In genomic region chr7:26001662-26002244, GRCh38 we compare ENCODE assay signal across 1 cellular context.
TF ChIP-seq lines count a peak whose summit lies in the region.

No MANE protein-coding gene starts in this region.

TF ChIP-seq in HepG2, 621 proteins besides CTCF, POLR2A, EP300 and RAD21 (continued from another document):
- TF ChIP-seq, protein P1, sequence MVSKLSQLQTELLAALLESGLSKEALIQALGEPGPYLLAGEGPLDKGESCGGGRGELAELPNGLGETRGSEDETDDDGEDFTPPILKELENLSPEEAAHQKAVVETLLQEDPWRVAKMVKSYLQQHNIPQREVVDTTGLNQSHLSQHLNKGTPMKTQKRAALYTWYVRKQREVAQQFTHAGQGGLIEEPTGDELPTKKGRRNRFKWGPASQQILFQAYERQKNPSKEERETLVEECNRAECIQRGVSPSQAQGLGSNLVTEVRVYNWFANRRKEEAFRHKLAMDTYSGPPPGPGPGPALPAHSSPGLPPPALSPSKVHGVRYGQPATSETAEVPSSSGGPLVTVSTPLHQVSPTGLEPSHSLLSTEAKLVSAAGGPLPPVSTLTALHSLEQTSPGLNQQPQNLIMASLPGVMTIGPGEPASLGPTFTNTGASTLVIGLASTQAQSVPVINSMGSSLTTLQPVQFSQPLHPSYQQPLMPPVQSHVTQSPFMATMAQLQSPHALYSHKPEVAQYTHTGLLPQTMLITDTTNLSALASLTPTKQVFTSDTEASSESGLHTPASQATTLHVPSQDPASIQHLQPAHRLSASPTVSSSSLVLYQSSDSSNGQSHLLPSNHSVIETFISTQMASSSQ (IDR thresholded peaks at IDR 0.05; ENCODE audit: low read depth): 0 out of 2 replicates have a peak, but pooled peaks have one; percentile 18
- TF ChIP-seq, protein P1 (CRISPR knock-in tag; IDR thresholded peaks at IDR 0.05; ENCODE audit: borderline replicate concordance): no peak
- no peak for TF ChIP-seq ZNF672 (CRISPR knock-in tag; IDR thresholded peaks at IDR 0.05)
- no peak for TF ChIP-seq YEATS4 (CRISPR knock-in tag; IDR thresholded peaks at IDR 0.05; ENCODE audit: borderline replicate concordance)
- TF ChIP-seq RNF2 (conservative IDR thresholded peaks at IDR 0.05; ENCODE audit: low read depth): no peak
- peak; percentile 96 for TF ChIP-seq SOX5 (CRISPR knock-in tag; IDR thresholded peaks at IDR 0.05; ENCODE audit: borderline replicate concordance)
- no peak for TF ChIP-seq FOXP1 (IDR thresholded peaks at IDR 0.05)
- peak; percentile 82 for TF ChIP-seq FOXP1 (CRISPR knock-in tag; IDR thresholded peaks at IDR 0.05)
- TF ChIP-seq GFI1 (CRISPR knock-in tag; IDR thresholded peaks at IDR 0.05; ENCODE audit: borderline replicate concordance): peak; percentile 61; the same call in 1 of the 2 replicates
- no peak for TF ChIP-seq MXI1 (IDR thresholded peaks at IDR 0.05; ENCODE audit: borderline replicate concordance, low read depth, low read length)
- TF ChIP-seq PPARG (CRISPR knock-in tag; conservative IDR thresholded peaks at IDR 0.05): peak; percentile 50; the same call in 1 of the 2 replicates
- no peak for TF ChIP-seq ETV5 (CRISPR knock-in tag; IDR thresholded peaks at IDR 0.05; ENCODE audit: borderline replicate concordance)
- TF ChIP-seq POLR2AphosphoS5 (IDR thresholded peaks at IDR 0.05; ENCODE audit: low read depth, low read length): no peak
- TF ChIP-seq MAFK (conservative IDR thresholded peaks at IDR 0.05 in 1 of 2, IDR thresholded peaks at IDR 0.05 in 1 of 2; ENCODE audit: low read length in 2 of 2): peak; percentile 67 to 76
- no peak for TF ChIP-seq FIP1L1 (IDR thresholded peaks at IDR 0.05; ENCODE audit: borderline replicate concordance, insufficient read depth, low read depth, low read length)
- TF ChIP-seq MAFF (IDR thresholded peaks at IDR 0.05; ENCODE audit: low read depth, low read length): peak; percentile 45; the same call in 1 of the 2 replicates
- no peak for TF ChIP-seq CAMTA2 (CRISPR knock-in tag; IDR thresholded peaks at IDR 0.05; ENCODE audit: borderline replicate concordance)
- peak; percentile 90 for TF ChIP-seq NR2F6 (IDR thresholded peaks at IDR 0.05)
- peak; percentile 88 for TF ChIP-seq NR2F6 (CRISPR knock-in tag; IDR thresholded peaks at IDR 0.05)
- no peak for TF ChIP-seq ZNF276 (CRISPR knock-in tag; IDR thresholded peaks at IDR 0.05; ENCODE audit: low read depth)
- TF ChIP-seq TFE3 (CRISPR knock-in tag; IDR thresholded peaks at IDR 0.05): peak; percentile 29; the same call in 1 of the 2 replicates
- TF ChIP-seq, protein P2, sequence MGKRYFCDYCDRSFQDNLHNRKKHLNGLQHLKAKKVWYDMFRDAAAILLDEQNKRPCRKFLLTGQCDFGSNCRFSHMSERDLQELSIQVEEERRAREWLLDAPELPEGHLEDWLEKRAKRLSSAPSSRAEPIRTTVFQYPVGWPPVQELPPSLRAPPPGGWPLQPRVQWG (CRISPR knock-in tag; IDR thresholded peaks at IDR 0.05; ENCODE audit: borderline replicate concordance, low read depth): no peak
- TF ChIP-seq ZNF781 (CRISPR knock-in tag; IDR thresholded peaks at IDR 0.05; ENCODE audit: borderline replicate concordance, not compliant biosample characterization): no peak
- no peak for TF ChIP-seq ZNF329 (CRISPR knock-in tag; IDR thresholded peaks at IDR 0.05; ENCODE audit: low read depth)
- TF ChIP-seq, protein P3, sequence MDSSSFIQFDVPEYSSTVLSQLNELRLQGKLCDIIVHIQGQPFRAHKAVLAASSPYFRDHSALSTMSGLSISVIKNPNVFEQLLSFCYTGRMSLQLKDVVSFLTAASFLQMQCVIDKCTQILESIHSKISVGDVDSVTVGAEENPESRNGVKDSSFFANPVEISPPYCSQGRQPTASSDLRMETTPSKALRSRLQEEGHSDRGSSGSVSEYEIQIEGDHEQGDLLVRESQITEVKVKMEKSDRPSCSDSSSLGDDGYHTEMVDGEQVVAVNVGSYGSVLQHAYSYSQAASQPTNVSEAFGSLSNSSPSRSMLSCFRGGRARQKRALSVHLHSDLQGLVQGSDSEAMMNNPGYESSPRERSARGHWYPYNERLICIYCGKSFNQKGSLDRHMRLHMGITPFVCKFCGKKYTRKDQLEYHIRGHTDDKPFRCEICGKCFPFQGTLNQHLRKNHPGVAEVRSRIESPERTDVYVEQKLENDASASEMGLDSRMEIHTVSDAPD (CRISPR knock-in tag; IDR thresholded peaks at IDR 0.05): peak; percentile 94
- TF ChIP-seq ZNF891 (CRISPR knock-in tag; IDR thresholded peaks at IDR 0.05): no peak
- peak; percentile 73 for TF ChIP-seq RARA (CRISPR knock-in tag; IDR thresholded peaks at IDR 0.05)
- 0 out of 2 replicates have a peak, but pooled peaks have one; percentile 34 for TF ChIP-seq CEBPG (CRISPR knock-in tag; IDR thresholded peaks at IDR 0.05)
- no peak for TF ChIP-seq ZNF660 (CRISPR knock-in tag; IDR thresholded peaks at IDR 0.05; ENCODE audit: borderline replicate concordance, low read depth)
- no peak for TF ChIP-seq THYN1 (CRISPR knock-in tag; IDR thresholded peaks at IDR 0.05; ENCODE audit: borderline replicate concordance, low read depth)
- TF ChIP-seq AHDC1 (CRISPR knock-in tag; IDR thresholded peaks at IDR 0.05; ENCODE audit: borderline replicate concordance): peak; percentile 71; the same call in 1 of the 2 replicates
- peak; percentile 91 for TF ChIP-seq TCF7L2 (IDR thresholded peaks at IDR 0.05; ENCODE audit: low read depth, low read length)
- no peak for TF ChIP-seq AKAP8 (CRISPR knock-in tag; IDR thresholded peaks at IDR 0.05)
- TF ChIP-seq ZSCAN31 (CRISPR knock-in tag; IDR thresholded peaks at IDR 0.05; ENCODE audit: low read depth): 0 out of 2 replicates have a peak, but pooled peaks have one; percentile 30
- TF ChIP-seq, protein P4, sequence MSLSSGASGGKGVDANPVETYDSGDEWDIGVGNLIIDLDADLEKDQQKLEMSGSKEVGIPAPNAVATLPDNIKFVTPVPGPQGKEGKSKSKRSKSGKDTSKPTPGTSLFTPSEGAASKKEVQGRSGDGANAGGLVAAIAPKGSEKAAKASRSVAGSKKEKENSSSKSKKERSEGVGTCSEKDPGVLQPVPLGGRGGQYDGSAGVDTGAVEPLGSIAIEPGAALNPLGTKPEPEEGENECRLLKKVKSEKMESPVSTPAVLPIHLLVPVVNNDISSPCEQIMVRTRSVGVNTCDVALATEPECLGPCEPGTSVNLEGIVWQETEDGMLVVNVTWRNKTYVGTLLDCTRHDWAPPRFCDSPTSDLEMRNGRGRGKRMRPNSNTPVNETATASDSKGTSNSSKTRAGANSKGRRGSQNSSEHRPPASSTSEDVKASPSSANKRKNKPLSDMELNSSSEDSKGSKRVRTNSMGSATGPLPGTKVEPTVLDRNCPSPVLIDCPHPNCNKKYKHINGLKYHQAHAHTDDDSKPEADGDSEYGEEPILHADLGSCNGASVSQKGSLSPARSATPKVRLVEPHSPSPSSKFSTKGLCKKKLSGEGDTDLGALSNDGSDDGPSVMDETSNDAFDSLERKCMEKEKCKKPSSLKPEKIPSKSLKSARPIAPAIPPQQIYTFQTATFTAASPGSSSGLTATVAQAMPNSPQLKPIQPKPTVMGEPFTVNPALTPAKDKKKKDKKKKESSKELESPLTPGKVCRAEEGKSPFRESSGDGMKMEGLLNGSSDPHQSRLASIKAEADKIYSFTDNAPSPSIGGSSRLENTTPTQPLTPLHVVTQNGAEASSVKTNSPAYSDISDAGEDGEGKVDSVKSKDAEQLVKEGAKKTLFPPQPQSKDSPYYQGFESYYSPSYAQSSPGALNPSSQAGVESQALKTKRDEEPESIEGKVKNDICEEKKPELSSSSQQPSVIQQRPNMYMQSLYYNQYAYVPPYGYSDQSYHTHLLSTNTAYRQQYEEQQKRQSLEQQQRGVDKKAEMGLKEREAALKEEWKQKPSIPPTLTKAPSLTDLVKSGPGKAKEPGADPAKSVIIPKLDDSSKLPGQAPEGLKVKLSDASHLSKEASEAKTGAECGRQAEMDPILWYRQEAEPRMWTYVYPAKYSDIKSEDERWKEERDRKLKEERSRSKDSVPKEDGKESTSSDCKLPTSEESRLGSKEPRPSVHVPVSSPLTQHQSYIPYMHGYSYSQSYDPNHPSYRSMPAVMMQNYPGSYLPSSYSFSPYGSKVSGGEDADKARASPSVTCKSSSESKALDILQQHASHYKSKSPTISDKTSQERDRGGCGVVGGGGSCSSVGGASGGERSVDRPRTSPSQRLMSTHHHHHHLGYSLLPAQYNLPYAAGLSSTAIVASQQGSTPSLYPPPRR (CRISPR knock-in tag; IDR thresholded peaks at IDR 0.05; ENCODE audit: borderline replicate concordance): peak; percentile 88
- TF ChIP-seq ZSCAN30 (CRISPR knock-in tag; IDR thresholded peaks at IDR 0.05): no peak
- TF ChIP-seq MAFG (CRISPR knock-in tag; IDR thresholded peaks at IDR 0.05): no peak
- no peak for TF ChIP-seq ZNF30 (CRISPR knock-in tag; IDR thresholded peaks at IDR 0.05)
